Comparison of ENCODE assay signal across 20 cellular contexts in genomic region chrX:112081781-112082482, GRCh38. TPM values are rescaled to one million over a fixed set of nuclear protein-coding genes. Genes with fewer than 3 reads are reported as not detected.
DNase-seq lines count a peak whose midpoint lies in the region; ATAC-seq, FAIRE-seq and TF ChIP-seq lines count a peak whose summit lies in the region.
"Had no signal": no experiment of that assay in that cellular context is flagged by ENCODE, and none has a peak within 500 bp of the region (broad histone marks: within the 10 kb centered on the region; RNA-seq: fewer than 3 reads in every experiment).

No MANE protein-coding gene starts in this region.

- H2BK5ac ChIP-seq in H9 (ENCODE audit: insufficient read length, low read length): no peak overlapping the region

- H3K27me3 Mint-ChIP-seq in H9 (ENCODE audit: low read depth): peaks cover 90% of the 10 kb centered on the region
- H3K27me3 Mint-ChIP-seq in astrocyte (ENCODE audit: low read depth, unreplicated experiment): peaks cover 45% of the 10 kb centered on the region

- no peak overlapping the region for H2BK12ac ChIP-seq in H9 (ENCODE audit: insufficient read length, low read depth, low read length)

- H3K27ac Mint-ChIP-seq in H9: no peak overlapping the region
- H3K27ac Mint-ChIP-seq in astrocyte (ENCODE audit: unreplicated experiment): no peak overlapping the region
- H3K27ac Mint-ChIP-seq: activated T-helper 2 cell treated with anti-CD3 and anti-CD28 coated beads, Interferon-gamma antibody, Interleukin-2, Interleukin-4, amounts not matched to agents 10 μg/mL and 5 μg/mL and 100 μg/mL, durations not matched to agents 14 hours and 24 hours and 36 hours had no signal

- no peak overlapping the region for H3K56ac ChIP-seq in H9 (ENCODE audit: insufficient read length, low read depth, low read length)

- peak overlapping the region; percentile 29 for H3K9ac ChIP-seq in H9 (ENCODE audit: extremely low read depth, insufficient read length, low read length)
- H3K9ac ChIP-seq in astrocyte (ENCODE audit: low read length): no peak overlapping the region
- H3K9ac ChIP-seq in iPS-18a (ENCODE audit: low read length): no peak overlapping the region

- no peaks in the 10 kb centered on the region; a peak in 1 of 7 replicates for H3K36me3 Mint-ChIP-seq in H9 (ENCODE audit: insufficient read depth in 1 of 3, low read depth in 3 of 3)
- H3K36me3 Mint-ChIP-seq in astrocyte (ENCODE audit: low read depth, unreplicated experiment): no peaks in the 10 kb centered on the region

- H2BK15ac ChIP-seq in H9 (ENCODE audit: low read depth, low read length): no peak overlapping the region

- no peak overlapping the region for H3K23ac ChIP-seq in H9 (ENCODE audit: insufficient read length, low read depth, low read length)

- no peak overlapping the region for H3K18ac ChIP-seq in H9 (ENCODE audit: insufficient read length, low read depth, low read length)

- H2BK20ac ChIP-seq in H9 (ENCODE audit: low read depth, low read length, poor library complexity, severe bottlenecking): no peak overlapping the region

- FAIRE-seq in astrocyte (lab: Jason Lieb, UNC) (no peak), H54 (lab: Jason Lieb, UNC) (no peak)

- H3K9me3 Mint-ChIP-seq in H9 (peaks cover 0 to 2% of the 10 kb centered on the region in 2 experiments; a peak in 2 of 5 replicates), astrocyte (ENCODE audit: unreplicated experiment) (no peaks in the 10 kb centered on the region)
- H3K9me3 Mint-ChIP-seq: activated T-helper 2 cell treated with anti-CD3 and anti-CD28 coated beads, Interferon-gamma antibody, Interleukin-2, Interleukin-4, amounts not matched to agents 10 μg/mL and 5 μg/mL and 100 μg/mL, durations not matched to agents 14 hours and 24 hours and 36 hours; central memory CD8-positive, alpha-beta T cell had no signal

- no peak overlapping the region for H3T11ph ChIP-seq in H9 (ENCODE audit: low read length)

- H4K8ac ChIP-seq in H9 (replicated peaks; ENCODE audit: insufficient read length, low read depth, low read length): no peak overlapping the region

- H3K9me3 ChIP-seq in H9 (ENCODE audit: control insufficient read depth, low read depth, low read length) (no peaks in the 10 kb centered on the region), astrocyte (ENCODE audit: insufficient read depth, low read depth, low read length) (no peaks in the 10 kb centered on the region), iPS-18a (ENCODE audit: control insufficient read depth, low read depth, low read length) (no peaks in the 10 kb centered on the region)
- H3K9me3 ChIP-seq: left lung, ovary, suprapubic skin had no signal

- no peak overlapping the region for H4K91ac ChIP-seq in H9 (ENCODE audit: insufficient read length, low read depth, low read length)

- H3K4me3 ChIP-seq in astrocyte (ENCODE audit: insufficient read depth, low read depth, low read length): no peak overlapping the region
- H3K4me3 ChIP-seq in iPS-18a (ENCODE audit: low read length): peak overlapping the region; percentile 76
- H3K4me3 ChIP-seq: left lung, ovary had no signal

- H4K5ac ChIP-seq in H9 (ENCODE audit: insufficient read length, low read depth, low read length): no peak overlapping the region

- H3K27ac ChIP-seq in H9 (ENCODE audit: insufficient read length, low read depth, low read length) (no peak overlapping the region), astrocyte (ENCODE audit: low read depth, low read length) (no peak overlapping the region), iPS-18a (ENCODE audit: low read length) (no peak overlapping the region)
- H3K27ac ChIP-seq: left lung, ovary, suprapubic skin had no signal

- H4K20me1 ChIP-seq in H9 (ENCODE audit: control insufficient read depth, insufficient read depth, insufficient read length): no peaks in the 10 kb centered on the region
- no peaks in the 10 kb centered on the region for H4K20me1 ChIP-seq in astrocyte (ENCODE audit: insufficient read depth, low read length)

- H3K23me2 ChIP-seq in H9 (ENCODE audit: insufficient read length, low read depth, low read length, poor library complexity, severe bottlenecking): peaks cover 24% of the 10 kb centered on the region

- H3K4me2 ChIP-seq in H9 (ENCODE audit: insufficient read depth, insufficient read length, low read length): peak overlapping the region; percentile 91
- peak overlapping the region; percentile 72 for H3K4me2 ChIP-seq in astrocyte (ENCODE audit: low read length)

- ATAC-seq in GM19452 (IDR thresholded peaks at IDR 0.05; ENCODE audit: unreplicated experiment) (no peak), GM21737 (IDR thresholded peaks at IDR 0.05; ENCODE audit: unreplicated experiment) (no peak)
- ATAC-seq: Panc1 had no signal

- no peaks in the 10 kb centered on the region for H3K79me1 ChIP-seq in H9 (ENCODE audit: insufficient read depth, low read depth, low read length, poor library complexity, severe bottlenecking)

- DNase-seq in H9: peak; percentile 79
- no peak for DNase-seq in astrocyte (ENCODE audit: low read depth)
- peak; percentile 3 for DNase-seq in occipital lobe (lab: John Stamatoyannopoulos, UW)
- DNase-seq in HT-29 (ENCODE audit: low spot score): no peak
- no peak for DNase-seq in H54 (ENCODE audit: insufficient read length, low spot score)
- DNase-seq: activated CD4-positive, alpha-beta T cell treated with anti-CD3 and anti-CD28 coated beads for 1 hour; AML-193; GOT3; Kasumi-1; left lung; ovary; T1000 had no signal

- H3K4ac ChIP-seq in H9 (ENCODE audit: low read depth, low read length): no peak overlapping the region

- H3K14ac ChIP-seq in H9 (ENCODE audit: insufficient read depth, low read length): no peak overlapping the region

- no peak overlapping the region for H2AFZ ChIP-seq in H9 (ENCODE audit: low read length)
- H2AFZ ChIP-seq in astrocyte (ENCODE audit: low read depth, low read length): no peak overlapping the region

- no peaks in the 10 kb centered on the region for H3K79me2 ChIP-seq in H9 (ENCODE audit: insufficient read depth, low read length)
- no peaks in the 10 kb centered on the region for H3K79me2 ChIP-seq in astrocyte (ENCODE audit: insufficient read depth, low read length)

- H3K4me1 ChIP-seq in H9 (ENCODE audit: insufficient read depth, low read length): no peaks in the 10 kb centered on the region; the same call in none of the 2 replicates
- no peaks in the 10 kb centered on the region for H3K4me1 ChIP-seq in astrocyte (ENCODE audit: insufficient read depth, low read length)
- H3K4me1 ChIP-seq in iPS-18a (ENCODE audit: control insufficient read depth, low read depth, low read length): peaks cover 16% of the 10 kb centered on the region
- H3K4me1 ChIP-seq: left lung had no signal

- H3K27me3 ChIP-seq in H9 (ENCODE audit: insufficient read depth, low read length) (peaks cover 19% of the 10 kb centered on the region), astrocyte (ENCODE audit: insufficient read depth, low read length) (no peaks in the 10 kb centered on the region), iPS-18a (ENCODE audit: control insufficient read depth, insufficient read depth, low read length) (peaks cover 56% of the 10 kb centered on the region)
- H3K27me3 ChIP-seq: ovary had no signal

- no peak for TF ChIP-seq POLR2A in H54 (IDR thresholded peaks at IDR 0.05; ENCODE audit: low read depth, low read length)

- WGBS in H9 (ENCODE audit: extremely low coverage, insufficient read length, low lambda C conversion rate): no CpG with 5 or more reads among the region's 31 CpGs

- no peak overlapping the region for H2BK120ac ChIP-seq in H9 (ENCODE audit: low read depth, low read length, poor library complexity, severe bottlenecking)

- no peak for TF ChIP-seq CTCF in H9 (conservative IDR thresholded peaks at IDR 0.05)
- no peak for TF ChIP-seq CTCF in astrocyte (IDR thresholded peaks at IDR 0.05; ENCODE audit: insufficient read depth, low read depth, low read length)

- H3K4me3 Mint-ChIP-seq in H9 (peak overlapping the region; percentile 73 to 88), astrocyte (ENCODE audit: unreplicated experiment) (peak overlapping the region; percentile 72)
- H3K4me3 Mint-ChIP-seq: central memory CD8-positive, alpha-beta T cell had no signal

- no peak overlapping the region for H2AK5ac ChIP-seq in H9 (ENCODE audit: insufficient read length, low read length)

- H3K4me1 Mint-ChIP-seq in H9 (peaks cover 26 to 28% of the 10 kb centered on the region in 2 experiments), astrocyte (ENCODE audit: low read depth, unreplicated experiment) (no peaks in the 10 kb centered on the region)
- H3K4me1 Mint-ChIP-seq: central memory CD8-positive, alpha-beta T cell had no signal

- H3K36me3 ChIP-seq in astrocyte (ENCODE audit: insufficient read depth, low read length) (no peaks in the 10 kb centered on the region), iPS-18a (ENCODE audit: control insufficient read depth, low read depth, low read length) (no peaks in the 10 kb centered on the region)
- H3K36me3 ChIP-seq: left lung, ovary, suprapubic skin had no signal

RNA-seq across cellular contexts. Expression of gene TRPC5, which starts 0.6 kb away (rescaled TPM):
- 0.07 and 0.09 TPM in 2 replicates for total RNA-seq in H9 (2021)
- total RNA-seq in astrocyte: not detected in 2 replicates
- total RNA-seq in occipital lobe: 14.5 TPM
- not detected in 2 replicates for total RNA-seq in HT-29 (2014; rRNA removed; shearing (Covaris generic))
- total RNA-seq: activated T-helper 2 cell treated with anti-CD3 and anti-CD28 coated beads, Interferon-gamma antibody, Interleukin-2, Interleukin-4, amounts not matched to agents 10 μg/mL and 5 μg/mL and 100 μg/mL, durations not matched to agents 14 hours and 24 hours and 36 hours; left lung; ovary; SK-MEL-5; suprapubic skin had no signal

RNA-seq across cellular contexts. Expression of gene RTL4, which starts 0.9 kb away (rescaled TPM):
- total RNA-seq in H9 (2021) (not detected in 2 replicates), astrocyte (not detected in 2 replicates), occipital lobe (not detected)
- total RNA-seq in HT-29 (2014; rRNA removed; shearing (Covaris generic)): not detected in 2 replicates
- total RNA-seq: activated T-helper 2 cell treated with anti-CD3 and anti-CD28 coated beads, Interferon-gamma antibody, Interleukin-2, Interleukin-4, amounts not matched to agents 10 μg/mL and 5 μg/mL and 100 μg/mL, durations not matched to agents 14 hours and 24 hours and 36 hours; left lung; ovary; SK-MEL-5; suprapubic skin had no signal

Comparison
In these comparisons a context has a peak if more than half of its experiments do, and no peak if none do; other contexts are left out.
1. DNase-seq: peak in H9 (single experiment) and occipital lobe (single experiment); none in astrocyte (single experiment), HT-29 (single experiment) and H54 (single experiment).
2. RNA of gene TRPC5, which starts 0.6 kb away (total RNA-seq): 14.5 TPM in occipital lobe (single experiment); 0.07 to 0.09 TPM in H9, not detected in astrocyte and not detected in HT-29; every median in the first group is over 10 times any median in the second.